In the genomic region with DNA sequence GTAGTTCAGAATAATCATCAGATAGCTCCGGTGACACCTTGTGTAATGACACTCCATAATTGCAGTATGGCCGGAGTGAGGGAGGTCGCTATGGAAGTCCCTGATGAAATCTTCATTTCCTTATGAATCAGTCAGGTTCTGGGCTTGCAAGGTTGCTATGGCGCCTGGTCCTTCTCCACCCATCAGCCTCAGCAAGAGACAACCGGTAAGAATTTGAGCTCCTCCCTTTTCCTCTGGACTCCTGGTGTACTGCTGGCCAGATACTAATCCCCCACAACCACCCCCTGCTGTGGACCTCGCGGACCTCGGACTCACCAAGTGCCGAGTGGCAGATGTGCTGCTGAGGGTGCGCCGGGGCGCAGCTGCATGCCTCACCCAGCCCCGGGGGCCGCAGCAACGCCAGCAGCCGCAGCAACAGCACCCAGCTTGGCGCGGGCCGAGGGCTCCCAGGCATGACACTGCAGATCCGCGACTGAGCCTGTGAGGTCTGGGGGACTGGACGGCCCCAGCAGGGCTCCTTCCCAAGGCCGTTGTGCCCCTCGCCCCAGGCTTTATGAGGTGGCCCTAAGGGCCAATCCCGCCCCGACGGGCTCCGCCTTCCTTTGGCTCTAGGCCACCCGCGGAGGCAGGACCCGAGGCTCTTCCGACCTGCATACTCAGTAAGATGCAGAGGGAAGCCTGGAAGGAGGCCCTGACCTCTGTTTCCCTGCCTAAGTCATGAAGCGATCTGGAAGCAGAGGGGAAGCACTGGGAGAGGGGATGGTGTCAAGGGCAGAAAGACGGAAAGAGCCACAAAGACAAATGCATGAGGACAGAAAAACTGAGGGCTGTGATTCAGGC, we compare ENCODE assay signal across 2 cellular contexts.
TF ChIP-seq lines count a peak whose summit lies in the region.

TIMP4 (minus strand) TSS at position 526 of the 840 bp plus-strand sequence; CDS start at position 454, 72 bp downstream.

TF ChIP-seq in H1, 55 proteins besides CTCF, POLR2A, EP300 and RAD21:
- TF ChIP-seq ASH2L (IDR thresholded peaks at IDR 0.05; ENCODE audit: low read length) (peak; percentile 66), SIN3A (conservative IDR thresholded peaks at IDR 0.05 in 1 of 2, IDR thresholded peaks at IDR 0.05 in 1 of 2; ENCODE audit: low read depth in 1 of 2, low read length in 2 of 2) (0 out of 4 replicates have a peak, but pooled peaks of 1 of the 2 experiments have one; percentile 16), TAF1 (IDR thresholded peaks at IDR 0.05; ENCODE audit: low read depth, low read length) (0 out of 2 replicates have a peak, but pooled peaks have one; percentile 11), EZH2 (IDR thresholded peaks at IDR 0.05; ENCODE audit: low read depth, low read length, severe bottlenecking) (peak; percentile 35), JUN (IDR thresholded peaks at IDR 0.05; ENCODE audit: low read depth, low read length) (no peak), HDAC2 (IDR thresholded peaks at IDR 0.05; ENCODE audit: borderline replicate concordance in 1 of 2, low read depth in 2 of 2, low read length in 2 of 2) (peak in 1 of 2 experiments; percentile 45; a peak in 1 of 4 replicates), SP1 (IDR thresholded peaks at IDR 0.05; ENCODE audit: low read depth, low read length) (no peak), KDM4A (IDR thresholded peaks at IDR 0.05; ENCODE audit: low read depth, low read length, severe bottlenecking) (peak; percentile 54), GABPA (IDR thresholded peaks at IDR 0.05; ENCODE audit: borderline replicate concordance, insufficient read depth, low read length) (no peak)

TF ChIP-seq in HEK293T, 16 proteins besides CTCF, POLR2A, EP300 and RAD21:
- TF ChIP-seq SP1 (IDR thresholded peaks at IDR 0.05) (no peak), L3MBTL2 (conservative IDR thresholded peaks at IDR 0.05) (no peak), SUZ12 (IDR thresholded peaks at IDR 0.05) (no peak), HDGF (IDR thresholded peaks at IDR 0.05; ENCODE audit: borderline replicate concordance) (no peak), TARDBP (IDR thresholded peaks at IDR 0.05) (no peak)
